In the genomic region with DNA sequence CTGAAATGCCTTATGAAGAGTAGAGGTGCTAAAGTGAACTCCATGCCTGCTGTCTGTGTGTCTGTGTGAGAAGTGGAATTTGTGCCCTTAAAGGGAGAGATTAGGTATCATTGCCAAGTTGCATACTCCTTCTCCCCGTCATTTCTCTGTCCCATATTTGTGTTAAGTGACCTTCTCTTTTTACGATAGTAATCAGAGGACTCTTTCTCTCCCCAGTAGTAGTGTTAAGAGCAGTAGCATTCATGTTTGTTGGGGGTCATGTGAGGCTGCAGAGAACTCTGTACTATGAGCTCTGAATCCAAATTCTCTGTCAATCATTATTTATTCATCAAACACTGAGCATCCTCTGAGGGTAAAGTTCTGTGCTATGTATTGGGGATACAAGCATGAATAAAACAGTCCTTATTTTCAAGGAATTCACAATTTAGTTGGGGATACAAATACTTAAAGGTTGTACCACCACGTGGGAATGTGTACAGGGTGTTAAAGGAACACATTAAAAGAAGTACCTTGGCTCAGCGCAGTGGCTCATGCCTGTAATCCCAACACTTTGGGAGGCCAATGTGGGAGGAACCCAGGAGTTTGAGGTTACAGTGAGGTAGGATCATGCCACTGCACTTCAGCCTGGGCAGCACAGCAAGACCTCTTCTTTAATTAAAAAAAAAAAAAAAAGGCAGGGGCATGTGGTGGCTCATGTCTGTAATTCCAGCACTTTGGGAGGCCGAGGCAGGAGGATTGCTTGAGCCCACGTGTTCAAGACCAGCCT, we compare ENCODE assay signal across 20 cellular contexts. TPM values are rescaled to one million over a fixed set of nuclear protein-coding genes. Genes with fewer than 3 reads are reported as not detected.
DNase-seq lines count a peak whose midpoint lies in the region; ATAC-seq and TF ChIP-seq lines count a peak whose summit lies in the region.
"Had no signal": no experiment of that assay in that cellular context is flagged by ENCODE, and none has a peak within 500 bp of the region (broad histone marks: within the 10 kb centered on the region; RNA-seq: fewer than 3 reads in every experiment).

No MANE protein-coding gene starts in this region.

- H3K79me2 ChIP-seq in parathyroid adenoma = peaks cover 3% of the 10 kb centered on the region

- intact Hi-C loops in Caco-2 (cut with micrococcal nuclease; ENCODE audit: unreplicated experiment) = no loop called here

- DNase-seq in activated naive CD8-positive, alpha-beta T cell treated with anti-CD3 and anti-CD28 coated beads, Interleukin-2, amount 50 U/mL, for 24 hours = no peak
- DNase-seq in left lobe of liver (ENCODE audit: low spot score) (no peak), NCI-H2081 treated with DMSO at 0.1 percent for 48 hours (lab: John Stamatoyannopoulos, UW) (no peak), dedifferentiated amniotic fluid mesenchymal stem cell (ENCODE audit: extremely low spot score) (no peak), Caco-2 (no peak)
- DNase-seq: 8988T, DMS153, GDM1, GM23248, HCEC 1CT, NCI-H1105, NCI-H748 treated with DMSO at 0.1 percent for 48 hours, OCI-M1, SHP77 treated with DMSO at 0.1 percent for 48 hours had no signal

- POLR2A ChIA-PET in Caco-2 (lab: Charles Lee) = no interaction called here

- H3K36me3 Mint-ChIP-seq in activated naive CD8-positive, alpha-beta T cell = peaks cover 8% of the 10 kb centered on the region
- peaks cover 41% of the 10 kb centered on the region for H3K36me3 Mint-ChIP-seq in activated naive CD8-positive, alpha-beta T cell treated with anti-CD3 and anti-CD28 coated beads, Interleukin-2, amount 50 U/mL, for 24 hours (ENCODE audit: low read depth)
- H3K36me3 Mint-ChIP-seq in Caco-2 (ENCODE audit: insufficient read depth, unreplicated experiment) = peaks cover 24% of the 10 kb centered on the region

- no peak overlapping the region for H3K9ac ChIP-seq in parathyroid adenoma
- H3K9ac ChIP-seq: GM23248 had no signal

- H3K4me1 Mint-ChIP-seq in activated naive CD8-positive, alpha-beta T cell (ENCODE audit: low read depth) = peaks cover 19% of the 10 kb centered on the region
- peaks cover 15% of the 10 kb centered on the region for H3K4me1 Mint-ChIP-seq in activated naive CD8-positive, alpha-beta T cell treated with anti-CD3 and anti-CD28 coated beads, Interleukin-2, amount 50 U/mL, for 24 hours
- H3K4me1 Mint-ChIP-seq in Caco-2 (ENCODE audit: low read depth, unreplicated experiment) = no peaks in the 10 kb centered on the region

- no TSS peak for BruUV-seq in Caco-2 (replicated peaks; lab: Mats Ljungman, UMichigan)

- H3K27ac Mint-ChIP-seq in activated naive CD8-positive, alpha-beta T cell = peak overlapping the region; percentile 4
- no peak overlapping the region for H3K27ac Mint-ChIP-seq in activated naive CD8-positive, alpha-beta T cell treated with anti-CD3 and anti-CD28 coated beads, Interleukin-2, amount 50 U/mL, for 24 hours
- H3K27ac Mint-ChIP-seq in Caco-2 (ENCODE audit: unreplicated experiment) = no peak overlapping the region
- H3K27ac Mint-ChIP-seq: B cell had no signal

- no peak for TF ChIP-seq CTCF in parathyroid adenoma (IDR thresholded peaks at IDR 0.05)
- TF ChIP-seq CTCF in Caco-2 (IDR thresholded peaks at IDR 0.05; ENCODE audit: insufficient read depth in 1 of 2, low read depth in 1 of 2, low read length in 1 of 2, severe bottlenecking in 1 of 2, unreplicated experiment in 1 of 2) = no peak

- no peaks in the 10 kb centered on the region for H3K9me3 ChIP-seq in parathyroid adenoma (ENCODE audit: control insufficient read depth, low read length)
- H3K9me3 ChIP-seq in Caco-2 = no peaks in the 10 kb centered on the region

- peak overlapping the region; percentile 24 for H3K4me2 ChIP-seq in parathyroid adenoma (ENCODE audit: low read length)

- H3K27me3 Mint-ChIP-seq in activated naive CD8-positive, alpha-beta T cell = no peaks in the 10 kb centered on the region
- no peaks in the 10 kb centered on the region for H3K27me3 Mint-ChIP-seq in activated naive CD8-positive, alpha-beta T cell treated with anti-CD3 and anti-CD28 coated beads, Interleukin-2, amount 50 U/mL, for 24 hours
- no peaks in the 10 kb centered on the region for H3K27me3 Mint-ChIP-seq in Caco-2 (ENCODE audit: insufficient read depth, unreplicated experiment)
- H3K27me3 Mint-ChIP-seq: B cell had no signal

- ATAC-seq in activated naive CD8-positive, alpha-beta T cell treated with anti-CD3 and anti-CD28 coated beads, Interleukin-2, amount 50 U/mL, for 24 hours = no peak
- ATAC-seq in left lobe of liver = peak; percentile 79
- ATAC-seq in HG03095 (IDR thresholded peaks at IDR 0.05; ENCODE audit: unreplicated experiment) = no peak
- ATAC-seq: K562 had no signal

- H3K36me3 ChIP-seq in parathyroid adenoma (ENCODE audit: control insufficient read depth, insufficient read depth, low read length) (no peaks in the 10 kb centered on the region), Caco-2 (ENCODE audit: control insufficient read depth, insufficient read depth, low read length) (peaks cover 1% of the 10 kb centered on the region; the same call in 1 of the 2 replicates)

- H3K4me3 Mint-ChIP-seq in activated naive CD8-positive, alpha-beta T cell = no peak overlapping the region
- H3K4me3 Mint-ChIP-seq in activated naive CD8-positive, alpha-beta T cell treated with anti-CD3 and anti-CD28 coated beads, Interleukin-2, amount 50 U/mL, for 24 hours = no peak overlapping the region
- H3K4me3 Mint-ChIP-seq in Caco-2 (ENCODE audit: unreplicated experiment) = no peak overlapping the region
- H3K4me3 Mint-ChIP-seq: B cell had no signal

- no peak overlapping the region for H2AFZ ChIP-seq in parathyroid adenoma
- H2AFZ ChIP-seq: GM23248 had no signal

- peaks cover 3% of the 10 kb centered on the region for H3K4me1 ChIP-seq in parathyroid adenoma
- no peaks in the 10 kb centered on the region for H3K4me1 ChIP-seq in Caco-2

- CTCF ChIA-PET in Caco-2 (lab: Charles Lee) = interaction anchor here (0.5 kb wide), 1 partner anchor 38 kb away, joined by 3 read pairs; no protein-coding TSS in a partner anchor

- no peaks in the 10 kb centered on the region for H3K27me3 ChIP-seq in parathyroid adenoma (ENCODE audit: control insufficient read depth, insufficient read depth, low read length)
- H3K27me3 ChIP-seq in Caco-2 (replicated peaks; ENCODE audit: control insufficient read depth, insufficient read depth, low read length) = no peaks in the 10 kb centered on the region

- H3K9me3 Mint-ChIP-seq in activated naive CD8-positive, alpha-beta T cell (ENCODE audit: low read depth) = no peaks in the 10 kb centered on the region
- H3K9me3 Mint-ChIP-seq in activated naive CD8-positive, alpha-beta T cell treated with anti-CD3 and anti-CD28 coated beads, Interleukin-2, amount 50 U/mL, for 24 hours = no peaks in the 10 kb centered on the region
- H3K9me3 Mint-ChIP-seq in Caco-2 (ENCODE audit: unreplicated experiment) = no peaks in the 10 kb centered on the region

- no peak overlapping the region for H3K27ac ChIP-seq in parathyroid adenoma
- H3K27ac ChIP-seq: GM23248 had no signal

- H3K4me3 ChIP-seq in parathyroid adenoma (ENCODE audit: low read depth, low read length) = no peak overlapping the region
- no peak overlapping the region for H3K4me3 ChIP-seq in Caco-2 (ENCODE audit: low read depth, low read length)
- H3K4me3 ChIP-seq: GM23248, K562 had no signal

RNA-seq across cellular contexts. Expression of a gene that starts 24.8 kb away (rescaled TPM):
- total RNA-seq in left lobe of liver = 0.20 TPM
- 1.4 and 1.6 TPM in 2 replicates for total RNA-seq in Caco-2 (2022)
- total RNA-seq: GM23248, RPMI7951 had no signal
